ENCODE assay signal across 1 cellular context in genomic region chr6:378090-378957, GRCh38.
TF ChIP-seq lines count a peak whose summit lies in the region.

No MANE protein-coding gene starts in this region.

TF ChIP-seq in HepG2, 621 proteins besides CTCF, POLR2A, EP300 and RAD21 (continued from another document):
- peak; percentile 97 for TF ChIP-seq MNT (IDR thresholded peaks at IDR 0.05)
- peak; percentile 31; the same call in 1 of the 2 replicates for TF ChIP-seq MAX (IDR thresholded peaks at IDR 0.05)
- no peak for TF ChIP-seq NR2C2 (CRISPR knock-in tag; IDR thresholded peaks at IDR 0.05; ENCODE audit: borderline replicate concordance)
TF ChIP-seq in HepG2: peak in this region for 3.
